11 cellular contexts compared by ENCODE assay signal in genomic region chr19:19606021-19606420, GRCh38. TPM values are rescaled to one million over a fixed set of nuclear protein-coding genes. Genes with fewer than 3 reads are reported as not detected.
A peak's percentile ranks its signal among the peaks of the same experiment; 100 is the strongest.
DNase-seq lines count a peak whose midpoint lies in the region; ATAC-seq and TF ChIP-seq lines count a peak whose summit lies in the region.
"Had no signal": no experiment of that assay in that cellular context is flagged by ENCODE, and none has a peak within 500 bp of the region (broad histone marks: within the 10 kb centered on the region; RNA-seq: fewer than 3 reads in every experiment).

No MANE protein-coding gene starts in this region.

- no TSS peak for BruUV-seq in Panc1 (replicated peaks; lab: Mats Ljungman, UMichigan)

- H4K20me1 ChIP-seq in neural progenitor cell (ENCODE audit: low read depth): no peaks in the 10 kb centered on the region

- peaks cover 5% of the 10 kb centered on the region for H3K4me1 ChIP-seq in Panc1 (ENCODE audit: control insufficient read depth, insufficient read depth, low read length)
- peaks cover 10% of the 10 kb centered on the region for H3K4me1 ChIP-seq in neural progenitor cell
- H3K4me1 ChIP-seq: parathyroid adenoma had no signal

- ATAC-seq in GM21717 (IDR thresholded peaks at IDR 0.05; ENCODE audit: unreplicated experiment) (peak; percentile 41), Panc1 (peak; percentile 80), GM18907 (IDR thresholded peaks at IDR 0.05; ENCODE audit: unreplicated experiment) (no peak)

- H2AFZ ChIP-seq in neural progenitor cell (replicated peaks): no peak overlapping the region
- H2AFZ ChIP-seq: parathyroid adenoma had no signal

- peak overlapping the region; percentile 25 for H3K4me3 Mint-ChIP-seq in activated naive CD8-positive, alpha-beta T cell treated with anti-CD3 and anti-CD28 coated beads for 36 hours
- H3K4me3 Mint-ChIP-seq in neural progenitor cell: no peak overlapping the region

- H3K4me1 Mint-ChIP-seq in activated naive CD8-positive, alpha-beta T cell treated with anti-CD3 and anti-CD28 coated beads for 36 hours: peaks cover 37% of the 10 kb centered on the region
- peaks cover 9% of the 10 kb centered on the region for H3K4me1 Mint-ChIP-seq in neural progenitor cell

- TF ChIP-seq CTCF in Panc1 (IDR thresholded peaks at IDR 0.05): no peak
- no peak for TF ChIP-seq CTCF in neural progenitor cell (IDR thresholded peaks at IDR 0.05)

- H3K36me3 ChIP-seq in Panc1 (ENCODE audit: control insufficient read depth, insufficient read depth, low read length): no peaks in the 10 kb centered on the region
- no peaks in the 10 kb centered on the region for H3K36me3 ChIP-seq in neural progenitor cell

- in situ Hi-C loops in Panc1 (cut with HindIII; ENCODE audit: low pct_unique_long_range_greater_than_20kb, low sequenced_read_pairs): no loop called here

- H3K27me3 Mint-ChIP-seq in activated naive CD8-positive, alpha-beta T cell treated with anti-CD3 and anti-CD28 coated beads for 36 hours: no peaks in the 10 kb centered on the region
- peaks cover 3% of the 10 kb centered on the region for H3K27me3 Mint-ChIP-seq in neural progenitor cell (ENCODE audit: insufficient read depth, low read depth)

- H3K9me3 Mint-ChIP-seq in activated naive CD8-positive, alpha-beta T cell treated with anti-CD3 and anti-CD28 coated beads for 36 hours: no peaks in the 10 kb centered on the region
- no peaks in the 10 kb centered on the region for H3K9me3 Mint-ChIP-seq in neural progenitor cell

- H3K9me3 ChIP-seq in Panc1 (ENCODE audit: control insufficient read depth, insufficient read depth, low read depth, low read length): no peaks in the 10 kb centered on the region
- no peaks in the 10 kb centered on the region for H3K9me3 ChIP-seq in neural progenitor cell (ENCODE audit: low read depth)

- H3K79me2 ChIP-seq in neural progenitor cell (ENCODE audit: low read depth): no peaks in the 10 kb centered on the region
- H3K79me2 ChIP-seq: parathyroid adenoma had no signal

- peaks cover 23% of the 10 kb centered on the region for H3K36me3 Mint-ChIP-seq in activated naive CD8-positive, alpha-beta T cell treated with anti-CD3 and anti-CD28 coated beads for 36 hours
- H3K36me3 Mint-ChIP-seq in neural progenitor cell: peaks cover 8% of the 10 kb centered on the region

- POLR2A ChIA-PET in Panc1 (lab: Charles Lee): no interaction called here

- no peak overlapping the region for H3K9ac ChIP-seq in neural progenitor cell
- H3K9ac ChIP-seq: parathyroid adenoma had no signal

- H3K27me3 ChIP-seq in Panc1 (ENCODE audit: control insufficient read depth, insufficient read depth, low read length): no peaks in the 10 kb centered on the region
- H3K27me3 ChIP-seq in neural progenitor cell: no peaks in the 10 kb centered on the region

- CTCF ChIA-PET in Panc1 (lab: Charles Lee): no interaction called here

- H3K4me2 ChIP-seq in neural progenitor cell: no peak overlapping the region

- no peak overlapping the region for H3K27ac ChIP-seq in Panc1 (ENCODE audit: low read length)
- H3K27ac ChIP-seq in neural progenitor cell: no peak overlapping the region
- H3K27ac ChIP-seq: parathyroid adenoma had no signal

- intact Hi-C loops in Panc1 (cut with micrococcal nuclease; ENCODE audit: unreplicated experiment): no loop called here

- H3K4me3 ChIP-seq in Panc1 (ENCODE audit: low read depth in 2 of 2, low read length in 2 of 2) (no peak overlapping the region), neural progenitor cell (no peak overlapping the region)

- H3K27ac Mint-ChIP-seq in activated naive CD8-positive, alpha-beta T cell treated with anti-CD3 and anti-CD28 coated beads for 36 hours: peak overlapping the region; percentile 87
- H3K27ac Mint-ChIP-seq in neural progenitor cell: peak overlapping the region; percentile 74

- H3F3A ChIP-seq in neural progenitor cell (ENCODE audit: low read depth): no peaks in the 10 kb centered on the region

- no peak for DNase-seq in Panc1 (ENCODE audit: low read depth, low spot score)
- DNase-seq in activated naive CD8-positive, alpha-beta T cell treated with anti-CD3 and anti-CD28 coated beads for 36 hours: no peak
- DNase-seq in neural progenitor cell (ENCODE audit: low spot score): no peak
- no peak for DNase-seq in NOMO-1 (lab: John Stamatoyannopoulos, UW; ENCODE audit: unreplicated experiment in 2 of 2)
- DNase-seq in NCI-H2196 treated with DMSO at 0.1 percent for 48 hours (lab: John Stamatoyannopoulos, UW; ENCODE audit: unreplicated experiment): no peak
- no peak for DNase-seq in NCI-H1048 (lab: John Stamatoyannopoulos, UW)
- DNase-seq: foreskin fibroblast, NCI-H526 treated with DMSO at 0.1 percent for 48 hours had no signal

RNA-seq across cellular contexts. Expression of gene PBX4, which starts 12.5 kb away (rescaled TPM):
- 8.3 TPM for total RNA-seq in Panc1 (2021; ENCODE audit: unreplicated experiment)
- polyA plus RNA-seq in Panc1 (2012; ENCODE audit: insufficient read length): 6.0 TPM
- 1 to 10 TPM; 8.2 to 9.6 TPM for total RNA-seq in activated naive CD8-positive, alpha-beta T cell treated with anti-CD3 and anti-CD28 coated beads for 36 hours
- total RNA-seq in neural progenitor cell (ENCODE audit: low replicate concordance): 3.2 and 4.8 TPM in 2 replicates

RNA-seq across cellular contexts. Expression of gene LPAR2, which starts 22.0 kb away (rescaled TPM):
- total RNA-seq in Panc1 (2021; ENCODE audit: unreplicated experiment) (16.0 TPM), neural progenitor cell (ENCODE audit: low replicate concordance) (21.2 and 64.8 TPM in 2 replicates)
- polyA plus RNA-seq in Panc1 (2012; ENCODE audit: insufficient read length): 29.1 TPM
- total RNA-seq in activated naive CD8-positive, alpha-beta T cell treated with anti-CD3 and anti-CD28 coated beads for 36 hours: 10 to 100 TPM; 23.7 to 28.4 TPM

RNA-seq across cellular contexts. Expression of gene GMIP, which starts 37.4 kb away (rescaled TPM):
- 18.1 TPM for total RNA-seq in Panc1 (2021; ENCODE audit: unreplicated experiment)
- 20.1 TPM for polyA plus RNA-seq in Panc1 (2012; ENCODE audit: insufficient read length)
- total RNA-seq in activated naive CD8-positive, alpha-beta T cell treated with anti-CD3 and anti-CD28 coated beads for 36 hours: 10 to 100 TPM; 53.3 to 54.7 TPM
- 6.4 and 7.9 TPM in 2 replicates for total RNA-seq in neural progenitor cell (ENCODE audit: low replicate concordance)

RNA-seq across cellular contexts. Expression of gene ATP13A1, which starts 57.5 kb away (rescaled TPM):
- total RNA-seq in Panc1 (2021; ENCODE audit: unreplicated experiment) (62.3 TPM), neural progenitor cell (ENCODE audit: low replicate concordance) (19.2 and 181 TPM in 2 replicates)
- 57.8 TPM for polyA plus RNA-seq in Panc1 (2012; ENCODE audit: insufficient read length)
- total RNA-seq in activated naive CD8-positive, alpha-beta T cell treated with anti-CD3 and anti-CD28 coated beads for 36 hours: 10 to 100 TPM; 72.6 to 76.4 TPM
